In the genomic region with DNA sequence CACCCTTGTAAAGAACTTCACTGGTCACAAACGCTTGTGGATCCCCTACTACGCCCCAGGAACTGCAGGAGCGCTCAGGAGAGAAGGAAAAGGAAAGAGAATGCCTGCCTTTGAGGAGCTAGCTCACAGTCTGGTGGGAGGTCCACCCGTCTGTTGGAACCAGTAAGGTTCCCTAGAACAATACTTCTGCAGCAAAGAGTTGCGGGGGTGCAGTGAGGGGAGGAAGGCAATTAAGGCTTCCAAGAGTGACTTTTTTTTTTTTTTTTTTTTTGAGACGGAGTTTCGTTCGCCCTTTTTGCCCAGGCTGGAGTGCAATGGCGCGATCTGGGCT, we compare ENCODE assay signal across 8 cellular contexts. TPM values are rescaled to one million over a fixed set of nuclear protein-coding genes. Genes with fewer than 3 reads are reported as not detected.
A peak's percentile ranks its signal among the peaks of the same experiment; 100 is the strongest.
DNase-seq lines count a peak whose midpoint lies in the region; ATAC-seq and FAIRE-seq lines count a peak whose summit lies in the region.

No MANE protein-coding gene starts in this region.

- H3K27ac Mint-ChIP-seq in CD4-positive, CD25-positive, alpha-beta regulatory T cell, result peak overlapping the region; percentile 49 to 94 (median 88)
- H3K27ac Mint-ChIP-seq in IgD-negative memory B cell, result peak overlapping the region; percentile 60 to 83 (median 71)

- H3K9me3 ChIP-seq in CD4-positive, CD25-positive, alpha-beta regulatory T cell (ENCODE audit: control insufficient read depth in 2 of 2, low read length in 2 of 2), result no peaks in the 10 kb centered on the region
- H3K9me3 ChIP-seq in duodenal mucosa (ENCODE audit: control insufficient read depth in 1 of 2, low read length in 2 of 2) (no peaks in the 10 kb centered on the region), muscle layer of duodenum (ENCODE audit: control insufficient read depth in 1 of 2, low read length in 2 of 2) (no peaks in the 10 kb centered on the region)

- peaks cover 1 to 13% (median 5%) of the 10 kb centered on the region in 4 donors for H3K4me1 Mint-ChIP-seq in CD4-positive, CD25-positive, alpha-beta regulatory T cell
- peaks cover 7 to 19% (median 18%) of the 10 kb centered on the region in 3 donors for H3K4me1 Mint-ChIP-seq in IgD-negative memory B cell

- peak overlapping the region; percentile 71 for H3K4me3 ChIP-seq in CD4-positive, CD25-positive, alpha-beta regulatory T cell (ENCODE audit: low read depth, low read length)
- peak overlapping the region; percentile 72 to 78 for H3K4me3 ChIP-seq in duodenal mucosa (ENCODE audit: low read depth in 1 of 2, low read length in 2 of 2)
- H3K4me3 ChIP-seq in muscle layer of duodenum (ENCODE audit: low read depth in 1 of 2, low read length in 2 of 2), result peak overlapping the region; percentile 71 to 72

- DNase-seq in CD4-positive, CD25-positive, alpha-beta regulatory T cell, result no peak
- DNase-seq in GM19239 (ENCODE audit: insufficient read length, low spot score), result no peak
- no peak for DNase-seq in effector CD4-positive, alpha-beta T cell
- no peak for DNase-seq in glomerular visceral epithelial cell (ENCODE audit: extremely low spot score)

- H3K4me1 ChIP-seq in CD4-positive, CD25-positive, alpha-beta regulatory T cell (ENCODE audit: control insufficient read depth, insufficient read depth, low read length, poor library complexity, severe bottlenecking), result peaks cover 20% of the 10 kb centered on the region
- H3K4me1 ChIP-seq in duodenal mucosa (ENCODE audit: control insufficient read depth in 1 of 2, insufficient read depth in 2 of 2, low read length in 2 of 2) (peaks cover 0 to 4% of the 10 kb centered on the region in 2 donors), muscle layer of duodenum (ENCODE audit: control insufficient read depth in 1 of 2, insufficient read depth in 2 of 2, low read length in 2 of 2) (no peaks in the 10 kb centered on the region)

- no peaks in the 10 kb centered on the region for H3K27me3 ChIP-seq in CD4-positive, CD25-positive, alpha-beta regulatory T cell (ENCODE audit: control insufficient read depth, insufficient read depth, low read length)
- no peaks in the 10 kb centered on the region for H3K27me3 ChIP-seq in duodenal mucosa (ENCODE audit: control insufficient read depth in 1 of 2, insufficient read depth in 2 of 2, low read length in 2 of 2)
- no peaks in the 10 kb centered on the region for H3K27me3 ChIP-seq in muscle layer of duodenum (ENCODE audit: low read depth, low read length)

- H3K27ac ChIP-seq in CD4-positive, CD25-positive, alpha-beta regulatory T cell (ENCODE audit: insufficient read depth, low read length, poor library complexity, severe bottlenecking), result peak overlapping the region; percentile 47
- no peak overlapping the region for H3K27ac ChIP-seq in duodenal mucosa (ENCODE audit: low read depth, low read length)
- peak overlapping the region; percentile 63 for H3K27ac ChIP-seq in muscle layer of duodenum (ENCODE audit: low read length)

- no peaks in the 10 kb centered on the region for H3K36me3 Mint-ChIP-seq in CD4-positive, CD25-positive, alpha-beta regulatory T cell
- H3K36me3 Mint-ChIP-seq in IgD-negative memory B cell, result no peaks in the 10 kb centered on the region

- ATAC-seq in CD4-positive, CD25-positive, alpha-beta regulatory T cell (ENCODE audit: low read depth in 2 of 2), result no peak
- ATAC-seq in GM21367 (IDR thresholded peaks at IDR 0.05; ENCODE audit: unreplicated experiment), result peak; percentile 11

- no peak for FAIRE-seq in GM19239 (lab: Jason Lieb, UNC)

- peaks cover 0 to 3% (median 0%) of the 10 kb centered on the region in 7 donors for H3K9me3 Mint-ChIP-seq in CD4-positive, CD25-positive, alpha-beta regulatory T cell
- no peaks in the 10 kb centered on the region for H3K9me3 Mint-ChIP-seq in IgD-negative memory B cell

- peak overlapping the region; percentile 89 to 93 (median 91) for H3K4me3 Mint-ChIP-seq in CD4-positive, CD25-positive, alpha-beta regulatory T cell
- H3K4me3 Mint-ChIP-seq in IgD-negative memory B cell, result peak overlapping the region; percentile 86 to 96 (median 91)

- peak overlapping the region; percentile 68 to 84 for H3K9ac ChIP-seq in duodenal mucosa (ENCODE audit: low read depth in 1 of 2, low read length in 2 of 2)

- H3K36me3 ChIP-seq in CD4-positive, CD25-positive, alpha-beta regulatory T cell (ENCODE audit: control insufficient read depth, insufficient read depth, low read length), result no peaks in the 10 kb centered on the region
- H3K36me3 ChIP-seq in duodenal mucosa (ENCODE audit: control insufficient read depth in 1 of 2, insufficient read depth in 2 of 2, low read length in 2 of 2) (no peaks in the 10 kb centered on the region), muscle layer of duodenum (ENCODE audit: control insufficient read depth in 1 of 2, insufficient read depth in 2 of 2, low read length in 2 of 2) (no peaks in the 10 kb centered on the region)

- H3K27me3 Mint-ChIP-seq in CD4-positive, CD25-positive, alpha-beta regulatory T cell, result no peaks in the 10 kb centered on the region
- H3K27me3 Mint-ChIP-seq in IgD-negative memory B cell, result peaks cover 26% of the 10 kb centered on the region

RNA-seq across cellular contexts. Expression of gene CTPS2, which starts 0.3 kb away (rescaled TPM):
- 4.5 TPM for total RNA-seq in CD4-positive, CD25-positive, alpha-beta regulatory T cell
- polyA plus RNA-seq in CD4-positive, CD25-positive, alpha-beta regulatory T cell, result 1 to 10 TPM; 3.7 to 4.8 (median 4.3) TPM
- 4.5 TPM for polyA plus RNA-seq in IgD-negative memory B cell

RNA-seq across cellular contexts. Expression of gene SYAP1, which starts 6.6 kb away (rescaled TPM):
- total RNA-seq in CD4-positive, CD25-positive, alpha-beta regulatory T cell, result 69.9 TPM
- polyA plus RNA-seq in CD4-positive, CD25-positive, alpha-beta regulatory T cell, result 10 to 100 TPM; 12.0 to 19.3 (median 16.3) TPM
- 19.8 TPM for polyA plus RNA-seq in IgD-negative memory B cell
